8 cellular contexts compared by ENCODE assay signal in the genomic region with DNA sequence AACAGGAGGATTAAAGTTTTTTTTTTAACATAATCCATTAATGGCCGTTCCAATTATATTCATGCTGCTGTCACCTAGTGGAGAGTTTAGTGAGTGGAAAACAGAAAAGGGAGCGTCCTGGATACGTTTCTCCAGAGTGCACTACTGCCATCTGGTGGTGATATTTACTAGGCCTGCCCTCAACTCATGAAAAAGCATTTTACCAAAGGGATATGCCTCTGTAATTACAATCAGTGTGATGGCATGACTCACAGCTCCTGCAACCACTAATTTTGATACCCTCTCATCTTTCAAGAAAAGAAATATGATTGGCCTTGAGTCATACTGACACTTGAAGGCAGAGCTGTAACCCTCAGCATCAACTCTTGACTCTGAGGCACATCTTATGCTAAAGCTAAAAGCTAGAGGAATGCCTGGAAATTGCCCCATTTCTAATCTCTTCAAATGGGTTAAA. TPM values are rescaled to one million over a fixed set of nuclear protein-coding genes. Genes with fewer than 3 reads are reported as not detected.
DNase-seq lines count a peak whose midpoint lies in the region; ATAC-seq and TF ChIP-seq lines count a peak whose summit lies in the region.

No MANE protein-coding gene starts in this region.

- H3K27ac Mint-ChIP-seq in MCF 10A (ENCODE audit: low read depth, unreplicated experiment): no peak overlapping the region

- ATAC-seq in GM18873 (IDR thresholded peaks at IDR 0.05; ENCODE audit: low FRiP score, unreplicated experiment): peak; percentile 86
- ATAC-seq in HG03066 (IDR thresholded peaks at IDR 0.05; ENCODE audit: low read depth, unreplicated experiment): peak; percentile 88

- intact Hi-C loops in MCF 10A (cut with micrococcal nuclease): loop anchor here (1.0 to 5.0 kb wide), 7 partner anchors 104 to 1556 kb away; no protein-coding TSS in a partner anchor

- H3K4me3 Mint-ChIP-seq in MCF 10A (ENCODE audit: unreplicated experiment): no peak overlapping the region

- BruUV-seq in MCF 10A (replicated peaks; lab: Mats Ljungman, UMichigan): no TSS peak

- no peaks in the 10 kb centered on the region for H3K36me3 Mint-ChIP-seq in MCF 10A (ENCODE audit: insufficient read depth, unreplicated experiment)

- peak; percentile 99 for TF ChIP-seq CTCF in MCF 10A (IDR thresholded peaks at IDR 0.05; ENCODE audit: unreplicated experiment)

- POLR2A ChIA-PET in MCF 10A (lab: Yijun Ruan, JAX): no interaction called here

- CTCF ChIA-PET in MCF 10A (lab: Yijun Ruan, JAX): interaction anchor here (0.6 to 19.5 kb wide), 98 partner anchors 7 to 1554 kb away, joined by 3 to 931 read pairs (median 4); a partner anchor contains a TSS

- no peaks in the 10 kb centered on the region for H3K27me3 Mint-ChIP-seq in MCF 10A (ENCODE audit: insufficient read depth, unreplicated experiment)

- DNase-seq in Ammon's horn (ENCODE audit: low spot score): peak; percentile 94
- peak; percentile 79 to 86 for DNase-seq in NCI-H2081 (lab: John Stamatoyannopoulos, UW)
- DNase-seq in T1000 (lab: John Stamatoyannopoulos, UW): peak; percentile 67
- peak; percentile 97 for DNase-seq in MCF 10A (ENCODE audit: unreplicated experiment)
- DNase-seq in inferior parietal cortex (ENCODE audit: extremely low spot score): peak; percentile 97
- peak; percentile 15 to 38 for DNase-seq in stimulated activated CD4-positive, alpha-beta T cell treated with anti-CD3 and anti-CD28 coated beads, Interleukin-1b, Interleukin-23, amount 100 ng/mL, for 4 hours (ENCODE audit: low read depth in 2 of 2)

- peaks cover 5% of the 10 kb centered on the region for H3K4me1 Mint-ChIP-seq in MCF 10A (ENCODE audit: insufficient read depth, unreplicated experiment)

- H3K9me3 Mint-ChIP-seq in MCF 10A (ENCODE audit: unreplicated experiment): no peaks in the 10 kb centered on the region

RNA-seq across cellular contexts. Expression of a gene that starts 20.1 kb away (rescaled TPM):
- total RNA-seq in MCF 10A (2022): not detected in 2 replicates

Comparison
In these comparisons a context has a peak if more than half of its experiments do, and no peak if none do; other contexts are left out.
1. Peak in every context shown above with its lines: DNase-seq and ATAC-seq.
2. DNase-seq: peak in every context shown above with its lines; median percentile 97 in MCF 10A; 97 in inferior parietal cortex; 94 in Ammon's horn; 82 in NCI-H2081; 67 in T1000; 26 in stimulated activated CD4-positive, alpha-beta T cell treated with anti-CD3 and anti-CD28 coated beads, Interleukin-1b, Interleukin-23, amount 100 ng/mL, for 4 hours.